In the genomic region with DNA sequence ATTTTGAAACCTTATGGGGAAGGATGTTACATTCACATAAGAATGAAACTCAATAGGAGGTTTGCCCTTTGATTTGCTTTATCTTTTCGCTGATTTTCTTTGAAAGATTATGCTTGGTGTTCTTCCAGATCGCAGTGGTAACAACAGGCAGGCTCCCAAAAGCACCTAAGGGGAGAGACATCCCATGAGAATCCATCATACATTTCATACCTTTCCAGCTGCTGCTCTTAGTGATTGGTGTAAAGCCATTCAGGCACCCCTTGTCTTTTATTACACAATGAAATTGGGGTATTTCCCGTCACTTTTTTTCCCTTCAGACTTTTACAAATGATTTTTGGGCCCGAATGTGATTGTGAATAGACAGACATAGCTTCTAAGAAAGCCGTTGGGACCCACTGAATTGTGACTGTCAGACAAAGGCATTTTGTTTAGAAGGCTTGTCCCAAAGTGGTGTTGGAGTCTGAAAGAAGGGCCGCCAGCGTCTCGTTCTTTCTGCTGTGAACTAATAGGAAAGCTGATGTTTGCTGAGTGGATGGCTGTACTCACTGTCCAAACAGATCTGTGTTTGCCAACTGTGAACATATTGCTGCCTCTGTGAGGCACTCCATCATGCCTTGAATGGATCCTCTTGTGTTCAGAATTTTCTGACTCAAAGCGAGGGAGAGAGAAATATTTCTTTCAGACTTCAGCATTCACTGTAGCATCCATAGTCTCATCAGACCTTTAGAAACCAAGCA, we compare ENCODE assay signal across 1 cellular context.
A peak's percentile ranks its signal among the peaks of the same experiment; 100 is the strongest.
TF ChIP-seq lines count a peak whose summit lies in the region.

No MANE protein-coding gene starts in this region.

TF ChIP-seq in HepG2, 621 proteins besides CTCF, POLR2A, EP300 and RAD21 (continued from another document and continues in another):
- TF ChIP-seq ZNF792 (CRISPR knock-in tag; IDR thresholded peaks at IDR 0.05), result peak; percentile 85; the same call in 1 of the 2 replicates
- TF ChIP-seq, protein P1, sequence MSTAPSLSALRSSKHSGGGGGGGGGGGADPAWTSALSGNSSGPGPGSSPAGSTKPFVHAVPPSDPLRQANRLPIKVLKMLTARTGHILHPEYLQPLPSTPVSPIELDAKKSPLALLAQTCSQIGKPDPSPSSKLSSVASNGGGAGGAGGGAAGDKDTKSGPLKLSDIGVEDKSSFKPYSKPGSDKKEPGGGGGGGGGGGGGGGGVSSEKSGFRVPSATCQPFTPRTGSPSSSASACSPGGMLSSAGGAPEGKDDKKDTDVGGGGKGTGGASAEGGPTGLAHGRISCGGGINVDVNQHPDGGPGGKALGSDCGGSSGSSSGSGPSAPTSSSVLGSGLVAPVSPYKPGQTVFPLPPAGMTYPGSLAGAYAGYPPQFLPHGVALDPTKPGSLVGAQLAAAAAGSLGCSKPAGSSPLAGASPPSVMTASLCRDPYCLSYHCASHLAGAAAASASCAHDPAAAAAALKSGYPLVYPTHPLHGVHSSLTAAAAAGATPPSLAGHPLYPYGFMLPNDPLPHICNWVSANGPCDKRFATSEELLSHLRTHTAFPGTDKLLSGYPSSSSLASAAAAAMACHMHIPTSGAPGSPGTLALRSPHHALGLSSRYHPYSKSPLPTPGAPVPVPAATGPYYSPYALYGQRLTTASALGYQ (CRISPR knock-in tag; IDR thresholded peaks at IDR 0.05), result peak; percentile 91
- no peak for TF ChIP-seq HNRNPLL (IDR thresholded peaks at IDR 0.05; ENCODE audit: low read depth, low read length, poor library complexity, severe bottlenecking)
- peak; percentile 96; the same call in 1 of the 2 replicates for TF ChIP-seq ZNF292 (CRISPR knock-in tag; IDR thresholded peaks at IDR 0.05; ENCODE audit: borderline replicate concordance, low read depth)
- TF ChIP-seq ESRRA (CRISPR knock-in tag; IDR thresholded peaks at IDR 0.05; ENCODE audit: low read depth), result no peak
- no peak for TF ChIP-seq ZNF317 (CRISPR knock-in tag; IDR thresholded peaks at IDR 0.05)
- TF ChIP-seq, protein P2, sequence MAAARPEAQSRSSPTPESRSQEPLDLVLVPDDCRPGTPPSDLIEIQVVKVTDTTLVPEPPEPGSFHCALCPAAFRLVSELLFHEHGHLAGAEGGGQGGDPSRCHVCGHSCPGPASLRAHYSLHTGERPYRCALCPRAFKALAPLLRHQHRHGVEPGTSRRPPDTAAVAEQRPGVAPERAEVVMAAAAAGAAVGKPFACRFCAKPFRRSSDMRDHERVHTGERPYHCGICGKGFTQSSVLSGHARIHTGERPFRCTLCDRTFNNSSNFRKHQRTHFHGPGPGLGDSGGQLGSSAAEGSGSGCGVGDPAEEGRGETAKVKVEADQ (CRISPR knock-in tag; IDR thresholded peaks at IDR 0.05; ENCODE audit: borderline replicate concordance), result peak; percentile 82; the same call in 1 of the 2 replicates
- TF ChIP-seq, protein P3, sequence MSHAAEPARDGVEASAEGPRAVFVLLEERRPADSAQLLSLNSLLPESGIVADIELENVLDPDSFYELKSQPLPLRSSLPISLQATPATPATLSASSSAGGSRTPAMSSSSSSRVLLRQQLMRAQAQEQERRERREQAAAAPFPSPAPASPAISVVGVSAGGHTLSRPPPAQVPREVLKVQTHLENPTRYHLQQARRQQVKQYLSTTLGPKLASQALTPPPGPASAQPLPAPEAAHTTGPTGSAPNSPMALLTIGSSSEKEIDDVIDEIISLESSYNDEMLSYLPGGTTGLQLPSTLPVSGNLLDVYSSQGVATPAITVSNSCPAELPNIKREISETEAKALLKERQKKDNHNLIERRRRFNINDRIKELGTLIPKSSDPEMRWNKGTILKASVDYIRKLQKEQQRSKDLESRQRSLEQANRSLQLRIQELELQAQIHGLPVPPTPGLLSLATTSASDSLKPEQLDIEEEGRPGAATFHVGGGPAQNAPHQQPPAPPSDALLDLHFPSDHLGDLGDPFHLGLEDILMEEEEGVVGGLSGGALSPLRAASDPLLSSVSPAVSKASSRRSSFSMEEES (CRISPR knock-in tag; IDR thresholded peaks at IDR 0.05), result peak; percentile 62; the same call in 1 of the 2 replicates
- peak; percentile 98 for TF ChIP-seq HOXD1 (CRISPR knock-in tag; IDR thresholded peaks at IDR 0.05)
- TF ChIP-seq ZNF446 (CRISPR knock-in tag; IDR thresholded peaks at IDR 0.05), result no peak
- peak; percentile 90 for TF ChIP-seq HDAC2 (CRISPR knock-in tag; IDR thresholded peaks at IDR 0.05)
- TF ChIP-seq NR2F1 (CRISPR knock-in tag; IDR thresholded peaks at IDR 0.05), result no peak
- TF ChIP-seq MEF2D (CRISPR knock-in tag; IDR thresholded peaks at IDR 0.05), result 0 out of 2 replicates have a peak, but pooled peaks have one; percentile 57
- peak; percentile 75; the same call in 1 of the 2 replicates for TF ChIP-seq ZNF569 (CRISPR knock-in tag; IDR thresholded peaks at IDR 0.05; ENCODE audit: borderline replicate concordance)
- TF ChIP-seq, protein P4, sequence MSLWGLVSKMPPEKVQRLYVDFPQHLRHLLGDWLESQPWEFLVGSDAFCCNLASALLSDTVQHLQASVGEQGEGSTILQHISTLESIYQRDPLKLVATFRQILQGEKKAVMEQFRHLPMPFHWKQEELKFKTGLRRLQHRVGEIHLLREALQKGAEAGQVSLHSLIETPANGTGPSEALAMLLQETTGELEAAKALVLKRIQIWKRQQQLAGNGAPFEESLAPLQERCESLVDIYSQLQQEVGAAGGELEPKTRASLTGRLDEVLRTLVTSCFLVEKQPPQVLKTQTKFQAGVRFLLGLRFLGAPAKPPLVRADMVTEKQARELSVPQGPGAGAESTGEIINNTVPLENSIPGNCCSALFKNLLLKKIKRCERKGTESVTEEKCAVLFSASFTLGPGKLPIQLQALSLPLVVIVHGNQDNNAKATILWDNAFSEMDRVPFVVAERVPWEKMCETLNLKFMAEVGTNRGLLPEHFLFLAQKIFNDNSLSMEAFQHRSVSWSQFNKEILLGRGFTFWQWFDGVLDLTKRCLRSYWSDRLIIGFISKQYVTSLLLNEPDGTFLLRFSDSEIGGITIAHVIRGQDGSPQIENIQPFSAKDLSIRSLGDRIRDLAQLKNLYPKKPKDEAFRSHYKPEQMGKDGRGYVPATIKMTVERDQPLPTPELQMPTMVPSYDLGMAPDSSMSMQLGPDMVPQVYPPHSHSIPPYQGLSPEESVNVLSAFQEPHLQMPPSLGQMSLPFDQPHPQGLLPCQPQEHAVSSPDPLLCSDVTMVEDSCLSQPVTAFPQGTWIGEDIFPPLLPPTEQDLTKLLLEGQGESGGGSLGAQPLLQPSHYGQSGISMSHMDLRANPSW (CRISPR knock-in tag; IDR thresholded peaks at IDR 0.05; ENCODE audit: borderline replicate concordance), result no peak; the same call in 1 of the 2 replicates
- TF ChIP-seq SSRP1 (CRISPR knock-in tag; IDR thresholded peaks at IDR 0.05), result peak; percentile 36; the same call in 1 of the 2 replicates
- TF ChIP-seq, protein P5, sequence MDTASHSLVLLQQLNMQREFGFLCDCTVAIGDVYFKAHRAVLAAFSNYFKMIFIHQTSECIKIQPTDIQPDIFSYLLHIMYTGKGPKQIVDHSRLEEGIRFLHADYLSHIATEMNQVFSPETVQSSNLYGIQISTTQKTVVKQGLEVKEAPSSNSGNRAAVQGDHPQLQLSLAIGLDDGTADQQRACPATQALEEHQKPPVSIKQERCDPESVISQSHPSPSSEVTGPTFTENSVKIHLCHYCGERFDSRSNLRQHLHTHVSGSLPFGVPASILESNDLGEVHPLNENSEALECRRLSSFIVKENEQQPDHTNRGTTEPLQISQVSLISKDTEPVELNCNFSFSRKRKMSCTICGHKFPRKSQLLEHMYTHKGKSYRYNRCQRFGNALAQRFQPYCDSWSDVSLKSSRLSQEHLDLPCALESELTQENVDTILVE (CRISPR knock-in tag; IDR thresholded peaks at IDR 0.05), result peak; percentile 37; the same call in 1 of the 2 replicates
- TF ChIP-seq, protein P6, sequence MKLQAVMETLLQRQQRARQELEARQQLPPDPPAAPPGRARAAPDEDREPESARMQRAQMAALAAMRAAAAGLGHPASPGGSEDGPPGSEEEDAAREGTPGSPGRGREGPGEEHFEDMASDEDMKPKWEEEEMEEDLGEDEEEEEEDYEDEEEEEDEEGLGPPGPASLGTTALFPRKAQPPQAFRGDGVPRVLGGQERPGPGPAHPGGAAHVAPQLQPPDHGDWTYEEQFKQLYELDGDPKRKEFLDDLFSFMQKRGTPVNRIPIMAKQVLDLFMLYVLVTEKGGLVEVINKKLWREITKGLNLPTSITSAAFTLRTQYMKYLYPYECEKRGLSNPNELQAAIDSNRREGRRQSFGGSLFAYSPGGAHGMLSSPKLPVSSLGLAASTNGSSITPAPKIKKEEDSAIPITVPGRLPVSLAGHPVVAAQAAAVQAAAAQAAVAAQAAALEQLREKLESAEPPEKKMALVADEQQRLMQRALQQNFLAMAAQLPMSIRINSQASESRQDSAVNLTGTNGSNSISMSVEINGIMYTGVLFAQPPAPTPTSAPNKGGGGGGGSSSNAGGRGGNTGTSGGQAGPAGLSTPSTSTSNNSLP (IDR thresholded peaks at IDR 0.05; ENCODE audit: low read depth, low read length), result peak; percentile 39; the same call in 1 of the 2 replicates
- TF ChIP-seq SIX1 (CRISPR knock-in tag; IDR thresholded peaks at IDR 0.05; ENCODE audit: borderline replicate concordance), result peak; percentile 65; the same call in 1 of the 2 replicates
- peak; percentile 68; the same call in 1 of the 2 replicates for TF ChIP-seq RCOR2 (CRISPR knock-in tag; IDR thresholded peaks at IDR 0.05)
- no peak for TF ChIP-seq GZF1 (CRISPR knock-in tag; IDR thresholded peaks at IDR 0.05)
- TF ChIP-seq, protein P7, sequence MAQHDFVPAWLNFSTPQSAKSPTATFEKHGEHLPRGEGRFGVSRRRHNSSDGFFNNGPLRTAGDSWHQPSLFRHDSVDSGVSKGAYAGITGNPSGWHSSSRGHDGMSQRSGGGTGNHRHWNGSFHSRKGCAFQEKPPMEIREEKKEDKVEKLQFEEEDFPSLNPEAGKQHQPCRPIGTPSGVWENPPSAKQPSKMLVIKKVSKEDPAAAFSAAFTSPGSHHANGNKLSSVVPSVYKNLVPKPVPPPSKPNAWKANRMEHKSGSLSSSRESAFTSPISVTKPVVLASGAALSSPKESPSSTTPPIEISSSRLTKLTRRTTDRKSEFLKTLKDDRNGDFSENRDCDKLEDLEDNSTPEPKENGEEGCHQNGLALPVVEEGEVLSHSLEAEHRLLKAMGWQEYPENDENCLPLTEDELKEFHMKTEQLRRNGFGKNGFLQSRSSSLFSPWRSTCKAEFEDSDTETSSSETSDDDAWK (CRISPR knock-in tag; IDR thresholded peaks at IDR 0.05), result no peak
- peak; percentile 62; the same call in 1 of the 2 replicates for TF ChIP-seq KDM4B (CRISPR knock-in tag; IDR thresholded peaks at IDR 0.05)
- 0 out of 2 replicates have a peak, but pooled peaks have one; percentile 46 for TF ChIP-seq ZNF136 (CRISPR knock-in tag; IDR thresholded peaks at IDR 0.05; ENCODE audit: low read depth)
- TF ChIP-seq DNMT3B (CRISPR knock-in tag; conservative IDR thresholded peaks at IDR 0.05), result 0 out of 2 replicates have a peak, but pooled peaks have one; percentile 37
- TF ChIP-seq MTA1 (CRISPR knock-in tag; IDR thresholded peaks at IDR 0.05; ENCODE audit: borderline replicate concordance), result no peak; the same call in 1 of the 2 replicates
- peak; percentile 55; the same call in 1 of the 2 replicates for TF ChIP-seq ZNF605 (CRISPR knock-in tag; IDR thresholded peaks at IDR 0.05)
- TF ChIP-seq, protein P8, sequence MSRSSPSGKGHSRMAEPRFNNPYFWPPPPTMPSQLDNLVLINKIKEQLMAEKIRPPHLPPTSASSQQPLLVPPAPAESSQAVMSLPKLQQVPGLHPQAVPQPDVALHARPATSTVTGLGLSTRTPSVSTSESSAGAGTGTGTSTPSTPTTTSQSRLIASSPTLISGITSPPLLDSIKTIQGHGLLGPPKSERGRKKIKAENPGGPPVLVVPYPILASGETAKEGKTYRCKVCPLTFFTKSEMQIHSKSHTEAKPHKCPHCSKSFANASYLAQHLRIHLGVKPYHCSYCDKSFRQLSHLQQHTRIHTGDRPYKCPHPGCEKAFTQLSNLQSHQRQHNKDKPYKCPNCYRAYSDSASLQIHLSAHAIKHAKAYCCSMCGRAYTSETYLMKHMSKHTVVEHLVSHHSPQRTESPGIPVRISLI (CRISPR knock-in tag; IDR thresholded peaks at IDR 0.05; ENCODE audit: borderline replicate concordance), result peak; percentile 66; the same call in 1 of the 2 replicates
- TF ChIP-seq HDAC6 (IDR thresholded peaks at IDR 0.05; ENCODE audit: low read depth, low read length), result no peak
- TF ChIP-seq, protein P9, sequence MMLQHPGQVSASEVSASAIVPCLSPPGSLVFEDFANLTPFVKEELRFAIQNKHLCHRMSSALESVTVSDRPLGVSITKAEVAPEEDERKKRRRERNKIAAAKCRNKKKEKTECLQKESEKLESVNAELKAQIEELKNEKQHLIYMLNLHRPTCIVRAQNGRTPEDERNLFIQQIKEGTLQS (CRISPR knock-in tag; IDR thresholded peaks at IDR 0.05), result no peak; the same call in 1 of the 2 replicates
- no peak for TF ChIP-seq ZC3H13 (CRISPR knock-in tag; IDR thresholded peaks at IDR 0.05)
- no peak for TF ChIP-seq KAT2B (IDR thresholded peaks at IDR 0.05; ENCODE audit: borderline replicate concordance, low read depth, low read length)
- no peak for TF ChIP-seq XBP1 (CRISPR knock-in tag; IDR thresholded peaks at IDR 0.05)
- 0 out of 2 replicates have a peak, but pooled peaks have one; percentile 22 for TF ChIP-seq ZNF263 (CRISPR knock-in tag; IDR thresholded peaks at IDR 0.05)
- no peak for TF ChIP-seq TOE1 (CRISPR knock-in tag; IDR thresholded peaks at IDR 0.05)
- TF ChIP-seq, protein P10, sequence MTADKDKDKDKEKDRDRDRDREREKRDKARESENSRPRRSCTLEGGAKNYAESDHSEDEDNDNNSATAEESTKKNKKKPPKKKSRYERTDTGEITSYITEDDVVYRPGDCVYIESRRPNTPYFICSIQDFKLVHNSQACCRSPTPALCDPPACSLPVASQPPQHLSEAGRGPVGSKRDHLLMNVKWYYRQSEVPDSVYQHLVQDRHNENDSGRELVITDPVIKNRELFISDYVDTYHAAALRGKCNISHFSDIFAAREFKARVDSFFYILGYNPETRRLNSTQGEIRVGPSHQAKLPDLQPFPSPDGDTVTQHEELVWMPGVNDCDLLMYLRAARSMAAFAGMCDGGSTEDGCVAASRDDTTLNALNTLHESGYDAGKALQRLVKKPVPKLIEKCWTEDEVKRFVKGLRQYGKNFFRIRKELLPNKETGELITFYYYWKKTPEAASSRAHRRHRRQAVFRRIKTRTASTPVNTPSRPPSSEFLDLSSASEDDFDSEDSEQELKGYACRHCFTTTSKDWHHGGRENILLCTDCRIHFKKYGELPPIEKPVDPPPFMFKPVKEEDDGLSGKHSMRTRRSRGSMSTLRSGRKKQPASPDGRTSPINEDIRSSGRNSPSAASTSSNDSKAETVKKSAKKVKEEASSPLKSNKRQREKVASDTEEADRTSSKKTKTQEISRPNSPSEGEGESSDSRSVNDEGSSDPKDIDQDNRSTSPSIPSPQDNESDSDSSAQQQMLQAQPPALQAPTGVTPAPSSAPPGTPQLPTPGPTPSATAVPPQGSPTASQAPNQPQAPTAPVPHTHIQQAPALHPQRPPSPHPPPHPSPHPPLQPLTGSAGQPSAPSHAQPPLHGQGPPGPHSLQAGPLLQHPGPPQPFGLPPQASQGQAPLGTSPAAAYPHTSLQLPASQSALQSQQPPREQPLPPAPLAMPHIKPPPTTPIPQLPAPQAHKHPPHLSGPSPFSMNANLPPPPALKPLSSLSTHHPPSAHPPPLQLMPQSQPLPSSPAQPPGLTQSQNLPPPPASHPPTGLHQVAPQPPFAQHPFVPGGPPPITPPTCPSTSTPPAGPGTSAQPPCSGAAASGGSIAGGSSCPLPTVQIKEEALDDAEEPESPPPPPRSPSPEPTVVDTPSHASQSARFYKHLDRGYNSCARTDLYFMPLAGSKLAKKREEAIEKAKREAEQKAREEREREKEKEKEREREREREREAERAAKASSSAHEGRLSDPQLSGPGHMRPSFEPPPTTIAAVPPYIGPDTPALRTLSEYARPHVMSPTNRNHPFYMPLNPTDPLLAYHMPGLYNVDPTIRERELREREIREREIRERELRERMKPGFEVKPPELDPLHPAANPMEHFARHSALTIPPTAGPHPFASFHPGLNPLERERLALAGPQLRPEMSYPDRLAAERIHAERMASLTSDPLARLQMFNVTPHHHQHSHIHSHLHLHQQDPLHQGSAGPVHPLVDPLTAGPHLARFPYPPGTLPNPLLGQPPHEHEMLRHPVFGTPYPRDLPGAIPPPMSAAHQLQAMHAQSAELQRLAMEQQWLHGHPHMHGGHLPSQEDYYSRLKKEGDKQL (CRISPR knock-in tag; IDR thresholded peaks at IDR 0.05; ENCODE audit: low read depth), result peak; percentile 88
- TF ChIP-seq SMAD3 (CRISPR knock-in tag; IDR thresholded peaks at IDR 0.05), result peak; percentile 74
